1 cellular context compared by ENCODE assay signal in the genomic region with DNA sequence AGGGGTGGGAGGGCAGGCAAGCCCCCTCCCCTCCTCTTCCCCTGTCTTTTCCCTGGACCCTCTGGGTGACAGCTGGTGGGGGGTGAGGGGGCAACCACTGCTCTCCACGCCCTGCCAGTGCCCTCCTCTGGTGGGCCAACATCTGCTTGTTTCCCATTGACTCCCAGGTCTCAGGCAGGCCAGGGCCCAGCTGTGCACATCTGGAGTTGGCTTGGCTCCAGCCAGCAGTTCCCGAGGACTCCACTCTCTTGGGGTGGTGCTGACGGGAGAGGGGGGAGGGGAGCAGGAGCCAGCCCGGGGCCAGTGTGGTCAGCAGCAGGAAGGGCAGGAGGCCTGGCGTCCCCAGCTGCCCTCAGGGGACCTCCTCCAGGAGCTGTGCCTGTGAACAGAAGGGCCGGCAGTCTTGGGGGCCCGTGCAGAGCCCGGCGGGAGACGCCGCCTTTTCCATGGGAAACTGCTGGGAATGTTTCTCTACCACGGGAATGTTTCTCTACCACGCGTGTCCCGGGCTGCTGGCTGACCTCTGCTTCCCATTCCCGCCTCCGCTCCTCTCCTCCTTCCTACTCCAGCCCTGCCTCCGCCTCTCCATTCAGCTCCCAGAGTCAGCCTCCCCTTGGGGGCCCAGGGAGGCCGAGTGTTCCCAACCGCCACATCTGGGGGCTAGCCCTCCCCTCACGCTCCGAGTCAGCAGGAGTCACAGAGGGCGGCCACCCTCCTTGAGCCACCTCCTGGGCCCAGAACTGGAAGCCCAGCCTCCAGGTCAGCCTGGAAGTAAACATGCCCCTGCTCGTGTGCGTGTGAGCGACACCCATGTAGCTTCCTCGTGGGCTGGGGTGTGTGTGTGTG.
TF ChIP-seq lines count a peak whose summit lies in the region.

No MANE protein-coding gene starts in this region.

TF ChIP-seq in SK-N-SH, 30 proteins besides CTCF, POLR2A, EP300 and RAD21:
- TF ChIP-seq SIN3A (IDR thresholded peaks at IDR 0.05; ENCODE audit: borderline replicate concordance, low read depth, low read length) (no peak), MXI1 (IDR thresholded peaks at IDR 0.05; ENCODE audit: low read depth, low read length) (0 out of 2 replicates have a peak, but pooled peaks have one; percentile 2), SMC3 (IDR thresholded peaks at IDR 0.05; ENCODE audit: low read depth, low read length) (peak; percentile 22; the same call in 1 of the 2 replicates), CHD2 (IDR thresholded peaks at IDR 0.05; ENCODE audit: low read length, partially characterized antibody) (peak; percentile 80), NFIC (IDR thresholded peaks at IDR 0.05; ENCODE audit: borderline replicate concordance) (peak; percentile 59; the same call in 1 of the 2 replicates)
TF ChIP-seq in SK-N-SH: peak in this region for 4.
